ENCODE assay signal across 8 cellular contexts in the genomic region with DNA sequence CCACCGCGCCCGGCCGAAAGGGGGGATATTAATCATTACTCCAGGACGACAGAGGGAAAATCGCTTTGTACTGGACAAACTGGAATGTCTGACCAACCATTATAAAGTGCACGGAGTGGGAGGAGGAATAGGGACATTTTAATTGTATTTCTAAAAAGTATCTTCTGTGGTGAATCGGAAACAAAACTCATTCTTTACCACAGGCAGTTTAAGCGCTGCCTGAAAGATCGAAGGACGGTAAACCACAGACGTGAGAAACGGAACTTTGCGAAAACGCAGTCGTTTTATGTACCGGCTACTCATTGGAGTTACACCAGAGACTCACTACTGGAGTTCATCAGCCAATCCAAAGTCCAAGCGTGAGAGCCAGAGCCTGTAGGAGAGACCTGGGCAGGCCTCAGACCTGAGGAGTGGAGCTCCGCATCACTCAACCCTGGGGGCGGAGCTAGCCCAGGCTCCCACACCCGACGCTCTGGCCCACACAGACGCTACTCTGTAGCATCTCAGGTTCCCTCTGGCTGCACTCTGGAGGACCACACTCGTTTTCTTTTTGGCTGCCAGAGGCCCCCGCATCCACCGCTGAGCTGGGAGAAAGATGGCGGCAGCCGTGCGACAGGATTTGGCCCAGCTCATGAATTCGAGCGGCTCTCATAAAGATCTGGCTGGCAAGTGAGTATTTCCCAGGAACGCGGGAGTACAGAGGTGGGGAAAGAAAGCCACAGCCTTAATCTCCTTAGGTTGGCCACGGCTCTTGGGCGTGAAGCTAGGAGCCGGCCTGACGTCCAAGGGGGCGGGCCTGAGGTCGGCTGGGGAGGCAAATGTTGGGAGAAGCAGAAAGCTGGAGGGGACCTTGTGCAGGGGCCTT. TPM values are rescaled to one million over a fixed set of nuclear protein-coding genes. Genes with fewer than 3 reads are reported as not detected.
DNase-seq lines count a peak whose midpoint lies in the region; TF ChIP-seq lines count a peak whose summit lies in the region.

A gene (plus strand): TSS at position 554 of the 865 bp plus-strand sequence. CDS start 42 bp downstream, at position 596.

- peaks cover 29% of the 10 kb centered on the region for H3K4me1 Mint-ChIP-seq in HFFc6 (ENCODE audit: low read depth)
- H3K4me1 Mint-ChIP-seq in activated naive CD4-positive, alpha-beta T cell treated with anti-CD3 and anti-CD28 coated beads for 36 hours (ENCODE audit: low read depth) = peaks cover 36% of the 10 kb centered on the region

- H3K9me3 Mint-ChIP-seq in HFFc6 = no peaks in the 10 kb centered on the region
- H3K9me3 Mint-ChIP-seq in activated naive CD4-positive, alpha-beta T cell treated with anti-CD3 and anti-CD28 coated beads for 36 hours = no peaks in the 10 kb centered on the region

- peak within 1 kb of the TSS; percentile 83 to 96 (median 89) for H3K9ac ChIP-seq in subcutaneous abdominal adipose tissue (ENCODE audit: low read length in 5 of 5)

- H3K27me3 Mint-ChIP-seq in HFFc6 (ENCODE audit: insufficient read depth) = peaks cover 2% of the 10 kb centered on the region
- no peaks in the 10 kb centered on the region for H3K27me3 Mint-ChIP-seq in activated naive CD4-positive, alpha-beta T cell treated with anti-CD3 and anti-CD28 coated beads for 36 hours (ENCODE audit: low read depth)

- H3K36me3 ChIP-seq in neuron (ENCODE audit: insufficient read depth, low read length) = no peaks in the 10 kb centered on the region
- no peaks in the 10 kb centered on the region for H3K36me3 ChIP-seq in subcutaneous abdominal adipose tissue (ENCODE audit: control insufficient read depth in 5 of 5, insufficient read depth in 5 of 5, low read length in 5 of 5)

- H3K27ac ChIP-seq in subcutaneous abdominal adipose tissue (ENCODE audit: low read depth, low read length) = peak within 1 kb of the TSS; percentile 76

- TF ChIP-seq CTCF in HFFc6 (IDR thresholded peaks at IDR 0.05) = peak; percentile 19; the same call in 1 of the 2 replicates

- H3K9me3 ChIP-seq in neuron (ENCODE audit: low read length) (no peaks in the 10 kb centered on the region), subcutaneous abdominal adipose tissue (ENCODE audit: control insufficient read depth in 5 of 5, low read length in 5 of 5) (no peaks in the 10 kb centered on the region)

- H3K27ac Mint-ChIP-seq in HFFc6 = peak within 1 kb of the TSS; percentile 98
- peak within 1 kb of the TSS; percentile 98 for H3K27ac Mint-ChIP-seq in activated naive CD4-positive, alpha-beta T cell treated with anti-CD3 and anti-CD28 coated beads for 36 hours

- H3K4me1 ChIP-seq in neuron (ENCODE audit: insufficient read depth, low read length) (peaks cover 13% of the 10 kb centered on the region), subcutaneous abdominal adipose tissue (ENCODE audit: control insufficient read depth in 5 of 5, insufficient read depth in 5 of 5, low read length in 5 of 5) (peaks cover 9 to 20% (median 17%) of the 10 kb centered on the region in 5 donors)

- peak; percentile 100 for DNase-seq in GM04504 (ENCODE audit: low read depth)
- DNase-seq in HFFc6 = peak; percentile 100
- DNase-seq in NAMALWA (ENCODE audit: low spot score) = peak; percentile 100
- DNase-seq in SK-N-DZ (ENCODE audit: low spot score) = peak; percentile 100
- peak; percentile 98 for DNase-seq in activated naive CD4-positive, alpha-beta T cell treated with anti-CD3 and anti-CD28 coated beads for 36 hours
- peak; percentile 100 for DNase-seq in foreskin melanocyte

- H3K4me3 ChIP-seq in neuron (ENCODE audit: low read length) (peak within 1 kb of the TSS; percentile 81), subcutaneous abdominal adipose tissue (ENCODE audit: low read depth in 1 of 5, low read length in 5 of 5) (peak within 1 kb of the TSS; percentile 73 to 97 (median 86))

- H2AFZ ChIP-seq in neuron (ENCODE audit: low read depth, low read length) = peak within 1 kb of the TSS; percentile 90

- peak within 1 kb of the TSS; percentile 97 for H3K4me3 Mint-ChIP-seq in HFFc6
- H3K4me3 Mint-ChIP-seq in activated naive CD4-positive, alpha-beta T cell treated with anti-CD3 and anti-CD28 coated beads for 36 hours = peak within 1 kb of the TSS; percentile 95

- H3K36me3 Mint-ChIP-seq in HFFc6 (ENCODE audit: low read depth) = no peaks in the 10 kb centered on the region; the same call in 1 of the 2 replicates
- H3K36me3 Mint-ChIP-seq in activated naive CD4-positive, alpha-beta T cell treated with anti-CD3 and anti-CD28 coated beads for 36 hours (ENCODE audit: low read depth) = peaks cover 2% of the 10 kb centered on the region

- no peaks in the 10 kb centered on the region for H3K27me3 ChIP-seq in neuron (ENCODE audit: insufficient read depth, low read length)
- peaks cover 0 to 3% (median 0%) of the 10 kb centered on the region in 5 donors for H3K27me3 ChIP-seq in subcutaneous abdominal adipose tissue (ENCODE audit: control insufficient read depth in 5 of 5, insufficient read depth in 4 of 5, low read length in 5 of 5)

- CTCF ChIA-PET in activated naive CD4-positive, alpha-beta T cell treated with anti-CD3 and anti-CD28 coated beads for 36 hours (lab: Charles Lee) = interaction anchor here (0.6 to 3.2 kb wide), 20 partner anchors 13 to 249 kb away, joined by 3 to 20 read pairs (median 4); a partner anchor contains a TSS

- intact Hi-C loops in activated naive CD4-positive, alpha-beta T cell treated with anti-CD3 and anti-CD28 coated beads for 36 hours (cut with micrococcal nuclease) = loop anchor here (1.0 to 2.0 kb wide), 16 partner anchors 22 to 661 kb away; a partner anchor contains a TSS

RNA-seq across cellular contexts. Expression of the gene that starts here (rescaled TPM):
- total RNA-seq in HFFc6 (2021; fragmentation: NEBNext Ultra II Directional; extraction: Animal tissue kit (Norgen Biotek cat#: 25700)) = 10 to 100 TPM; 56.4 to 73.6 (median 69.2) TPM
- polyA plus RNA-seq in SK-N-DZ (2014; cell fraction: cytosol; rRNA removed) = 71.9 and 72.8 TPM in 2 replicates
- polyA plus RNA-seq in SK-N-DZ (2014; cell fraction: nucleus; rRNA removed) = 24.6 and 34.9 TPM in 2 replicates
- total RNA-seq in activated naive CD4-positive, alpha-beta T cell treated with anti-CD3 and anti-CD28 coated beads for 36 hours = 10 to 100 TPM; 37.1 to 38.6 TPM

Comparison
In these comparisons a context has a peak if more than half of its experiments do, and no peak if none do; other contexts are left out.
1. Peak in every context shown above with its lines: DNase-seq, H3K4me3 ChIP-seq and H3K27ac ChIP-seq.